1 cellular context compared by ENCODE assay signal in the genomic region with DNA sequence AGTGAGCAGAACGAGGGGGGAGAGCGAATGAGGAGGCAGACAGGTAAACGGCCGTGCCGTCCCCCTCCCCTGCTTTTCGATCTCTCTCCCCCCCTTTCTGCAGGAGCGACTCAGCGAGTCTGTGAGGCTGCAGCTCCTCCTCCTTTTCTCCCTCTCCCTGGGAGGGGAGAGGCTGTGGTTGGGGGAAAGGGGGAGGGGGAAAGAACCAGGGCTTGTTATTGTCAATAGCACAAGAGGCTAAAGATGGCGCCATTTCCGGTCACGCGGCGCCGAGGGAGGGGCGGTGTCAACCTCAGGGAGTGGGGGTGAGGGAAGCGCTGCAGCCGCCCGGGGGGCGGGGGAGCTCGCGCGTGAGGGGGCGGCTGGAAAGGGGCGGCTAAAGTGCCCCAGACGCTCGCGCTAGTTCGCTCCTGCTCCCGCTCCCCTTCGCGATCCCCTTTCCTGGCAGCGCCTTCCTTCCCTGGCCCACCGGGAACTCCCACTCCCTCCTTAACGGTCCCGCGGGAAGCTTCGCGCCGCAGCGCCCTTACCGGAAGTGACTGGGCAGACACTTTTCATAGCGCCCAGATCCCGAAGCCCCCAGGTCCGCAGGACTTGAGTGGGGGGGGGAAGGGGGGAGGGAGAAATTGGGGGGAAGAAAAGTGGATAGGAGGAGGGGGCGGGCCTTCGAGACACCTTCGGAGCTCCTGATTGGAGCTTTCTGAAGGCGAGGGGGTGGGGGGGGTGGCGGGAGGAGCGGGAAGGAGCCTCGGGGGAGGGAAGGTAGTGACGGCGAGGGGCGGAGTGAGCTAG.
A peak's percentile ranks its signal among the peaks of the same experiment; 100 is the strongest.
TF ChIP-seq lines count a peak whose summit lies in the region.

A gene (minus strand): TSS at position 121 of the 792 bp plus-strand sequence. CDS start 324 bp downstream, outside the sequence.

TF ChIP-seq in HepG2, 621 proteins besides CTCF, POLR2A, EP300 and RAD21 (continued from another document and continues in another):
- TF ChIP-seq ZNF878 (CRISPR knock-in tag; IDR thresholded peaks at IDR 0.05) (no peak), NONO (IDR thresholded peaks at IDR 0.05) (no peak), NONO (CRISPR knock-in tag; conservative IDR thresholded peaks at IDR 0.05) (peak; percentile 58), ZNF383 (CRISPR knock-in tag; IDR thresholded peaks at IDR 0.05; ENCODE audit: borderline replicate concordance) (no peak), YY1 (IDR thresholded peaks at IDR 0.05; ENCODE audit: insufficient read depth, insufficient replicate concordance, low read depth, low read length) (peak; percentile 89), ZNF746 (CRISPR knock-in tag; IDR thresholded peaks at IDR 0.05) (peak; percentile 70; the same call in 1 of the 2 replicates), POGZ (CRISPR knock-in tag; IDR thresholded peaks at IDR 0.05) (peak; percentile 54; the same call in 1 of the 2 replicates), DMAP1 (CRISPR knock-in tag; IDR thresholded peaks at IDR 0.05) (peak; percentile 59; the same call in 1 of the 2 replicates), SRF (IDR thresholded peaks at IDR 0.05; ENCODE audit: low read depth, low read length) (peak; percentile 43; the same call in 1 of the 2 replicates), POLR2AphosphoS5 (IDR thresholded peaks at IDR 0.05; ENCODE audit: low read depth, low read length) (peak; percentile 55; the same call in 1 of the 2 replicates), POLR2G (IDR thresholded peaks at IDR 0.05; ENCODE audit: low read depth, low read length) (peak; percentile 71), FOXK2 (IDR thresholded peaks at IDR 0.05) (peak; percentile 77; the same call in 1 of the 2 replicates), ZC3H13 (CRISPR knock-in tag; IDR thresholded peaks at IDR 0.05) (peak; percentile 33; the same call in 1 of the 2 replicates), ZBTB7B (CRISPR knock-in tag; IDR thresholded peaks at IDR 0.05) (no peak), ZNF790 (CRISPR knock-in tag; IDR thresholded peaks at IDR 0.05; ENCODE audit: borderline replicate concordance) (no peak), ZNF614 (CRISPR knock-in tag; IDR thresholded peaks at IDR 0.05; ENCODE audit: borderline replicate concordance) (0 out of 2 replicates have a peak, but pooled peaks have one; percentile 18), FOXK1 (CRISPR knock-in tag; IDR thresholded peaks at IDR 0.05; ENCODE audit: borderline replicate concordance, low read depth) (peak; percentile 53; the same call in 1 of the 2 replicates), CENPX (CRISPR knock-in tag; IDR thresholded peaks at IDR 0.05) (no peak), ARNT2 (CRISPR knock-in tag; IDR thresholded peaks at IDR 0.05; ENCODE audit: low read depth) (peak; percentile 50; the same call in 1 of the 2 replicates), SRSF1 (optimal IDR thresholded peaks at IDR 0.05; ENCODE audit: low read depth, low read length) (peak; percentile 58), SKI (IDR thresholded peaks at IDR 0.05; ENCODE audit: partially characterized antibody) (no peak), ARNTL (CRISPR knock-in tag; IDR thresholded peaks at IDR 0.05) (peak; percentile 71)
- TF ChIP-seq, protein P1, sequence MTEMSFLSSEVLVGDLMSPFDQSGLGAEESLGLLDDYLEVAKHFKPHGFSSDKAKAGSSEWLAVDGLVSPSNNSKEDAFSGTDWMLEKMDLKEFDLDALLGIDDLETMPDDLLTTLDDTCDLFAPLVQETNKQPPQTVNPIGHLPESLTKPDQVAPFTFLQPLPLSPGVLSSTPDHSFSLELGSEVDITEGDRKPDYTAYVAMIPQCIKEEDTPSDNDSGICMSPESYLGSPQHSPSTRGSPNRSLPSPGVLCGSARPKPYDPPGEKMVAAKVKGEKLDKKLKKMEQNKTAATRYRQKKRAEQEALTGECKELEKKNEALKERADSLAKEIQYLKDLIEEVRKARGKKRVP (CRISPR knock-in tag; IDR thresholded peaks at IDR 0.05), result peak in 1 of 2 experiments; percentile 43; a peak in 1 of 4 replicates
- TF ChIP-seq, protein P2, sequence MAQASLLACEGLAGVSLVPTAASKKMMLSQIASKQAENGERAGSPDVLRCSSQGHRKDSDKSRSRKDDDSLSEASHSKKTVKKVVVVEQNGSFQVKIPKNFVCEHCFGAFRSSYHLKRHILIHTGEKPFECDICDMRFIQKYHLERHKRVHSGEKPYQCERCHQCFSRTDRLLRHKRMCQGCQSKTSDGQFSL (CRISPR knock-in tag; IDR thresholded peaks at IDR 0.05), result 0 out of 2 replicates have a peak, but pooled peaks have one; percentile 24
- TF ChIP-seq, protein P3, sequence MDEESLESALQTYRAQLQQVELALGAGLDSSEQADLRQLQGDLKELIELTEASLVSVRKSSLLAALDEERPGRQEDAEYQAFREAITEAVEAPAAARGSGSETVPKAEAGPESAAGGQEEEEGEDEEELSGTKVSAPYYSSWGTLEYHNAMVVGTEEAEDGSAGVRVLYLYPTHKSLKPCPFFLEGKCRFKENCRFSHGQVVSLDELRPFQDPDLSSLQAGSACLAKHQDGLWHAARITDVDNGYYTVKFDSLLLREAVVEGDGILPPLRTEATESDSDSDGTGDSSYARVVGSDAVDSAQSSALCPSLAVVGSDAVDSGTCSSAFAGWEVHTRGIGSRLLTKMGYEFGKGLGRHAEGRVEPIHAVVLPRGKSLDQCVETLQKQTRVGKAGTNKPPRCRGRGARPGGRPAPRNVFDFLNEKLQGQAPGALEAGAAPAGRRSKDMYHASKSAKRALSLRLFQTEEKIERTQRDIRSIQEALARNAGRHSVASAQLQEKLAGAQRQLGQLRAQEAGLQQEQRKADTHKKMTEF (CRISPR knock-in tag; IDR thresholded peaks at IDR 0.05), result 0 out of 2 replicates have a peak, but pooled peaks have one; percentile 30
- TF ChIP-seq, protein P4, sequence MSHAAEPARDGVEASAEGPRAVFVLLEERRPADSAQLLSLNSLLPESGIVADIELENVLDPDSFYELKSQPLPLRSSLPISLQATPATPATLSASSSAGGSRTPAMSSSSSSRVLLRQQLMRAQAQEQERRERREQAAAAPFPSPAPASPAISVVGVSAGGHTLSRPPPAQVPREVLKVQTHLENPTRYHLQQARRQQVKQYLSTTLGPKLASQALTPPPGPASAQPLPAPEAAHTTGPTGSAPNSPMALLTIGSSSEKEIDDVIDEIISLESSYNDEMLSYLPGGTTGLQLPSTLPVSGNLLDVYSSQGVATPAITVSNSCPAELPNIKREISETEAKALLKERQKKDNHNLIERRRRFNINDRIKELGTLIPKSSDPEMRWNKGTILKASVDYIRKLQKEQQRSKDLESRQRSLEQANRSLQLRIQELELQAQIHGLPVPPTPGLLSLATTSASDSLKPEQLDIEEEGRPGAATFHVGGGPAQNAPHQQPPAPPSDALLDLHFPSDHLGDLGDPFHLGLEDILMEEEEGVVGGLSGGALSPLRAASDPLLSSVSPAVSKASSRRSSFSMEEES (CRISPR knock-in tag; IDR thresholded peaks at IDR 0.05), result peak; percentile 85
- TF ChIP-seq, protein P5, sequence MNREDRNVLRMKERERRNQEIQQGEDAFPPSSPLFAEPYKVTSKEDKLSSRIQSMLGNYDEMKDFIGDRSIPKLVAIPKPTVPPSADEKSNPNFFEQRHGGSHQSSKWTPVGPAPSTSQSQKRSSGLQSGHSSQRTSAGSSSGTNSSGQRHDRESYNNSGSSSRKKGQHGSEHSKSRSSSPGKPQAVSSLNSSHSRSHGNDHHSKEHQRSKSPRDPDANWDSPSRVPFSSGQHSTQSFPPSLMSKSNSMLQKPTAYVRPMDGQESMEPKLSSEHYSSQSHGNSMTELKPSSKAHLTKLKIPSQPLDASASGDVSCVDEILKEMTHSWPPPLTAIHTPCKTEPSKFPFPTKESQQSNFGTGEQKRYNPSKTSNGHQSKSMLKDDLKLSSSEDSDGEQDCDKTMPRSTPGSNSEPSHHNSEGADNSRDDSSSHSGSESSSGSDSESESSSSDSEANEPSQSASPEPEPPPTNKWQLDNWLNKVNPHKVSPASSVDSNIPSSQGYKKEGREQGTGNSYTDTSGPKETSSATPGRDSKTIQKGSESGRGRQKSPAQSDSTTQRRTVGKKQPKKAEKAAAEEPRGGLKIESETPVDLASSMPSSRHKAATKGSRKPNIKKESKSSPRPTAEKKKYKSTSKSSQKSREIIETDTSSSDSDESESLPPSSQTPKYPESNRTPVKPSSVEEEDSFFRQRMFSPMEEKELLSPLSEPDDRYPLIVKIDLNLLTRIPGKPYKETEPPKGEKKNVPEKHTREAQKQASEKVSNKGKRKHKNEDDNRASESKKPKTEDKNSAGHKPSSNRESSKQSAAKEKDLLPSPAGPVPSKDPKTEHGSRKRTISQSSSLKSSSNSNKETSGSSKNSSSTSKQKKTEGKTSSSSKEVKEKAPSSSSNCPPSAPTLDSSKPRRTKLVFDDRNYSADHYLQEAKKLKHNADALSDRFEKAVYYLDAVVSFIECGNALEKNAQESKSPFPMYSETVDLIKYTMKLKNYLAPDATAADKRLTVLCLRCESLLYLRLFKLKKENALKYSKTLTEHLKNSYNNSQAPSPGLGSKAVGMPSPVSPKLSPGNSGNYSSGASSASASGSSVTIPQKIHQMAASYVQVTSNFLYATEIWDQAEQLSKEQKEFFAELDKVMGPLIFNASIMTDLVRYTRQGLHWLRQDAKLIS (CRISPR knock-in tag; IDR thresholded peaks at IDR 0.05), result no peak
- TF ChIP-seq, protein P6, sequence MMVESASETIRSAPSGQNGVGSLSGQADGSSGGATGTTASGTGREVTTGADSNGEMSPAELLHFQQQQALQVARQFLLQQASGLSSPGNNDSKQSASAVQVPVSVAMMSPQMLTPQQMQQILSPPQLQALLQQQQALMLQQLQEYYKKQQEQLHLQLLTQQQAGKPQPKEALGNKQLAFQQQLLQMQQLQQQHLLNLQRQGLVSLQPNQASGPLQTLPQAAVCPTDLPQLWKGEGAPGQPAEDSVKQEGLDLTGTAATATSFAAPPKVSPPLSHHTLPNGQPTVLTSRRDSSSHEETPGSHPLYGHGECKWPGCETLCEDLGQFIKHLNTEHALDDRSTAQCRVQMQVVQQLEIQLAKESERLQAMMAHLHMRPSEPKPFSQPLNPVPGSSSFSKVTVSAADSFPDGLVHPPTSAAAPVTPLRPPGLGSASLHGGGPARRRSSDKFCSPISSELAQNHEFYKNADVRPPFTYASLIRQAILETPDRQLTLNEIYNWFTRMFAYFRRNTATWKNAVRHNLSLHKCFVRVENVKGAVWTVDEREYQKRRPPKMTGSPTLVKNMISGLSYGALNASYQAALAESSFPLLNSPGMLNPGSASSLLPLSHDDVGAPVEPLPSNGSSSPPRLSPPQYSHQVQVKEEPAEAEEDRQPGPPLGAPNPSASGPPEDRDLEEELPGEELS (CRISPR knock-in tag; IDR thresholded peaks at IDR 0.05), result peak; percentile 54; the same call in 1 of the 2 replicates
- TF ChIP-seq, protein P7, sequence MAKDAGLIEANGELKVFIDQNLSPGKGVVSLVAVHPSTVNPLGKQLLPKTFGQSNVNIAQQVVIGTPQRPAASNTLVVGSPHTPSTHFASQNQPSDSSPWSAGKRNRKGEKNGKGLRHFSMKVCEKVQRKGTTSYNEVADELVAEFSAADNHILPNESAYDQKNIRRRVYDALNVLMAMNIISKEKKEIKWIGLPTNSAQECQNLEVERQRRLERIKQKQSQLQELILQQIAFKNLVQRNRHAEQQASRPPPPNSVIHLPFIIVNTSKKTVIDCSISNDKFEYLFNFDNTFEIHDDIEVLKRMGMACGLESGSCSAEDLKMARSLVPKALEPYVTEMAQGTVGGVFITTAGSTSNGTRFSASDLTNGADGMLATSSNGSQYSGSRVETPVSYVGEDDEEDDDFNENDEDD (CRISPR knock-in tag; IDR thresholded peaks at IDR 0.05; ENCODE audit: borderline replicate concordance), result peak; percentile 14; the same call in 1 of the 2 replicates
- TF ChIP-seq, protein P8, sequence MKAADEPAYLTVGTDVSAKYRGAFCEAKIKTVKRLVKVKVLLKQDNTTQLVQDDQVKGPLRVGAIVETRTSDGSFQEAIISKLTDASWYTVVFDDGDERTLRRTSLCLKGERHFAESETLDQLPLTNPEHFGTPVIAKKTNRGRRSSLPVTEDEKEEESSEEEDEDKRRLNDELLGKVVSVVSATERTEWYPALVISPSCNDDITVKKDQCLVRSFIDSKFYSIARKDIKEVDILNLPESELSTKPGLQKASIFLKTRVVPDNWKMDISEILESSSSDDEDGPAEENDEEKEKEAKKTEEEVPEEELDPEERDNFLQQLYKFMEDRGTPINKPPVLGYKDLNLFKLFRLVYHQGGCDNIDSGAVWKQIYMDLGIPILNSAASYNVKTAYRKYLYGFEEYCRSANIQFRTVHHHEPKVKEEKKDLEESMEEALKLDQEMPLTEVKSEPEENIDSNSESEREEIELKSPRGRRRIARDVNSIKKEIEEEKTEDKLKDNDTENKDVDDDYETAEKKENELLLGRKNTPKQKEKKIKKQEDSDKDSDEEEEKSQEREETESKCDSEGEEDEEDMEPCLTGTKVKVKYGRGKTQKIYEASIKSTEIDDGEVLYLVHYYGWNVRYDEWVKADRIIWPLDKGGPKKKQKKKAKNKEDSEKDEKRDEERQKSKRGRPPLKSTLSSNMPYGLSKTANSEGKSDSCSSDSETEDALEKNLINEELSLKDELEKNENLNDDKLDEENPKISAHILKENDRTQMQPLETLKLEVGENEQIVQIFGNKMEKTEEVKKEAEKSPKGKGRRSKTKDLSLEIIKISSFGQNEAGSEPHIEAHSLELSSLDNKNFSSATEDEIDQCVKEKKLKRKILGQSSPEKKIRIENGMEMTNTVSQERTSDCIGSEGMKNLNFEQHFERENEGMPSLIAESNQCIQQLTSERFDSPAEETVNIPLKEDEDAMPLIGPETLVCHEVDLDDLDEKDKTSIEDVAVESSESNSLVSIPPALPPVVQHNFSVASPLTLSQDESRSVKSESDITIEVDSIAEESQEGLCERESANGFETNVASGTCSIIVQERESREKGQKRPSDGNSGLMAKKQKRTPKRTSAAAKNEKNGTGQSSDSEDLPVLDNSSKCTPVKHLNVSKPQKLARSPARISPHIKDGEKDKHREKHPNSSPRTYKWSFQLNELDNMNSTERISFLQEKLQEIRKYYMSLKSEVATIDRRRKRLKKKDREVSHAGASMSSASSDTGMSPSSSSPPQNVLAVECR (CRISPR knock-in tag; IDR thresholded peaks at IDR 0.05; ENCODE audit: borderline replicate concordance), result peak; percentile 43; the same call in 1 of the 2 replicates
- TF ChIP-seq, protein P9, sequence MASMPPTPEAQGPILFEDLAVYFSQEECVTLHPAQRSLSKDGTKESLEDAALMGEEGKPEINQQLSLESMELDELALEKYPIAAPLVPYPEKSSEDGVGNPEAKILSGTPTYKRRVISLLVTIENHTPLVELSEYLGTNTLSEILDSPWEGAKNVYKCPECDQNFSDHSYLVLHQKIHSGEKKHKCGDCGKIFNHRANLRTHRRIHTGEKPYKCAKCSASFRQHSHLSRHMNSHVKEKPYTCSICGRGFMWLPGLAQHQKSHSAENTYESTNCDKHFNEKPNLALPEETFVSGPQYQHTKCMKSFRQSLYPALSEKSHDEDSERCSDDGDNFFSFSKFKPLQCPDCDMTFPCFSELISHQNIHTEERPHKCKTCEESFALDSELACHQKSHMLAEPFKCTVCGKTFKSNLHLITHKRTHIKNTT (CRISPR knock-in tag; IDR thresholded peaks at IDR 0.05), result no peak
- TF ChIP-seq, protein P10, sequence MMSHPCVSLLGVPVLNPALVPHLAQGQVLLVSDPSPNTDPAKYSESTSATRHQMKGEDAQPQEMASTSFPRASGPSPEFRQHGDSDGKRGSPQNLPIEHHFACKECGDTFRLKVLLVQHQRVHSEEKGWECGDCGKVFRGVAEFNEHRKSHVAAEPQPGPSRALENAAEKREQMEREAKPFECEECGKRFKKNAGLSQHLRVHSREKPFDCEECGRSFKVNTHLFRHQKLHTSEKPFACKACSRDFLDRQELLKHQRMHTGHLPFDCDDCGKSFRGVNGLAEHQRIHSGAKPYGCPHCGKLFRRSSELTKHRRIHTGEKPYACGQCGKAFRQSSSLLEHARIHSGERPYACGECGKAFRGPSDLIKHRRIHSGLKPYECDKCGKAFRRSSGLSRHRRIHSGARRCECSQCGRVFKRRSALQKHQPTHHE (CRISPR knock-in tag; IDR thresholded peaks at IDR 0.05; ENCODE audit: borderline replicate concordance), result peak; percentile 27; the same call in 1 of the 2 replicates
- TF ChIP-seq, protein P11, sequence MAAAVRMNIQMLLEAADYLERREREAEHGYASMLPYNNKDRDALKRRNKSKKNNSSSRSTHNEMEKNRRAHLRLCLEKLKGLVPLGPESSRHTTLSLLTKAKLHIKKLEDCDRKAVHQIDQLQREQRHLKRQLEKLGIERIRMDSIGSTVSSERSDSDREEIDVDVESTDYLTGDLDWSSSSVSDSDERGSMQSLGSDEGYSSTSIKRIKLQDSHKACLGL (CRISPR knock-in tag; IDR thresholded peaks at IDR 0.05), result no peak
